In genomic region chr12:54282949-54283593, GRCh38 we compare ENCODE assay signal across 1 cellular context.
TF ChIP-seq lines count a peak whose summit lies in the region.

No MANE protein-coding gene starts in this region.

TF ChIP-seq in WTC11, 78 proteins besides CTCF, POLR2A, EP300 and RAD21 (continued from another document):
- peak; percentile 53; the same call in 1 of the 2 replicates for TF ChIP-seq ZNF425 (CRISPR knock-in tag; conservative IDR thresholded peaks at IDR 0.05)
- TF ChIP-seq MXD4 (CRISPR knock-in tag; IDR thresholded peaks at IDR 0.05; ENCODE audit: borderline replicate concordance), result no peak
- no peak for TF ChIP-seq RELA (CRISPR knock-in tag; IDR thresholded peaks at IDR 0.05; ENCODE audit: borderline replicate concordance)
- no peak for TF ChIP-seq STAT6 (CRISPR knock-in tag; conservative IDR thresholded peaks at IDR 0.05; ENCODE audit: low read depth)
- TF ChIP-seq SOX15 (CRISPR knock-in tag; IDR thresholded peaks at IDR 0.05), result no peak
- peak; percentile 49 for TF ChIP-seq EMX1 (CRISPR knock-in tag; IDR thresholded peaks at IDR 0.05)
- TF ChIP-seq MLX (CRISPR knock-in tag; IDR thresholded peaks at IDR 0.05), result no peak
- TF ChIP-seq NR1H2 (CRISPR knock-in tag; IDR thresholded peaks at IDR 0.05), result no peak
- no peak for TF ChIP-seq USF2 (CRISPR knock-in tag; IDR thresholded peaks at IDR 0.05)
- no peak for TF ChIP-seq ZNF138 (CRISPR knock-in tag; conservative IDR thresholded peaks at IDR 0.05)
- no peak for TF ChIP-seq TEAD1 (CRISPR knock-in tag; IDR thresholded peaks at IDR 0.05)
- TF ChIP-seq NFATC4 (CRISPR knock-in tag; IDR thresholded peaks at IDR 0.05), result peak; percentile 87
- TF ChIP-seq ZNF512 (CRISPR knock-in tag; IDR thresholded peaks at IDR 0.05; ENCODE audit: borderline replicate concordance), result no peak
- 0 out of 2 replicates have a peak, but pooled peaks have one; percentile 12 for TF ChIP-seq PRRX2 (CRISPR knock-in tag; IDR thresholded peaks at IDR 0.05)
- no peak for TF ChIP-seq SMAD4 (CRISPR knock-in tag; IDR thresholded peaks at IDR 0.05)
- no peak for TF ChIP-seq E2F5 (CRISPR knock-in tag; IDR thresholded peaks at IDR 0.05)
